14 cellular contexts compared by ENCODE assay signal in genomic region chr10:71957546-71958275, GRCh38. TPM values are rescaled to one million over a fixed set of nuclear protein-coding genes. Genes with fewer than 3 reads are reported as not detected.
DNase-seq lines count a peak whose midpoint lies in the region; ATAC-seq and TF ChIP-seq lines count a peak whose summit lies in the region.
"Had no signal": no experiment of that assay in that cellular context is flagged by ENCODE, and none has a peak within 500 bp of the region (broad histone marks: within the 10 kb centered on the region; RNA-seq: fewer than 3 reads in every experiment).

No MANE protein-coding gene starts in this region.

- H3K79me2 ChIP-seq in SK-N-SH (ENCODE audit: insufficient read depth) = no peaks in the 10 kb centered on the region

- WGBS in SK-N-SH (ENCODE audit: low lambda C conversion rate) = 70% methylated on average over 9 of the region's 9 CpGs

- H3K4me3 Mint-ChIP-seq in activated T-cell treated with anti-CD3 and anti-CD28 coated beads, Interleukin-2, amount 50 U/mL, for 4 hours = no peak overlapping the region
- H3K4me3 Mint-ChIP-seq: activated naive CD8-positive, alpha-beta T cell treated with anti-CD3 and anti-CD28 coated beads, Interleukin-2, amount 10 ng/mL, durations not matched to agents 7 days and 5 days had no signal

- no peak for ATAC-seq in SK-N-SH treated with all-trans-retinoic acid at 6 μM for 48 hours
- ATAC-seq in activated T-cell treated with anti-CD3 and anti-CD28 coated beads, Interleukin-2, amount 50 U/mL, for 4 hours = no peak
- no peak for ATAC-seq in HG03378 (IDR thresholded peaks at IDR 0.05; ENCODE audit: unreplicated experiment)

- TF ChIP-seq CTCF in SK-N-SH (IDR thresholded peaks at IDR 0.05) (peak; percentile 20; the same call in 1 of the 2 replicates), fibroblast of villous mesenchyme (IDR thresholded peaks at IDR 0.05; ENCODE audit: insufficient read depth, low read depth, low read length) (peak; percentile 14)

- H3K27me3 ChIP-seq in SK-N-SH (ENCODE audit: insufficient read depth) (no peaks in the 10 kb centered on the region), adipocyte (replicated peaks; ENCODE audit: control insufficient read depth, insufficient read depth, low read length) (no peaks in the 10 kb centered on the region)
- H3K27me3 ChIP-seq: suprapubic skin had no signal

- CTCF ChIA-PET in SK-N-SH (lab: Yijun Ruan, JAX) = interaction anchor here (0.6 to 9.3 kb wide), 17 partner anchors 10 to 379 kb away, joined by 3 to 110 read pairs (median 4); no protein-coding TSS in a partner anchor

- H3K4me3 ChIP-seq in SK-N-SH (ENCODE audit: low read depth in 2 of 2, low read length in 1 of 2) (no peak overlapping the region), adipocyte (ENCODE audit: low read length) (no peak overlapping the region), fibroblast of villous mesenchyme (ENCODE audit: low read depth, low read length) (no peak overlapping the region)
- H3K4me3 ChIP-seq: coronary artery, suprapubic skin had no signal

- H3K9me2 ChIP-seq in SK-N-SH = no peaks in the 10 kb centered on the region

- TF ChIP-seq EP300 in SK-N-SH (IDR thresholded peaks at IDR 0.05; ENCODE audit: borderline replicate concordance in 1 of 2, low read depth in 1 of 2, low read length in 1 of 2) = no peak

- H3K36me3 Mint-ChIP-seq in activated T-cell treated with anti-CD3 and anti-CD28 coated beads, Interleukin-2, amount 50 U/mL, for 4 hours (ENCODE audit: insufficient read depth) = no peaks in the 10 kb centered on the region

- H3K36me3 ChIP-seq in SK-N-SH (replicated peaks in 1 of 2; ENCODE audit: control insufficient read depth in 1 of 2, insufficient read depth in 2 of 2, low read length in 1 of 2) (no peaks in the 10 kb centered on the region), adipocyte (ENCODE audit: control insufficient read depth, insufficient read depth, low read length, severe bottlenecking) (no peaks in the 10 kb centered on the region)
- H3K36me3 ChIP-seq: suprapubic skin had no signal

- POLR2A ChIA-PET in SK-N-SH (lab: Yijun Ruan, JAX) = no interaction called here

- H3K4me1 Mint-ChIP-seq in activated T-cell treated with anti-CD3 and anti-CD28 coated beads, Interleukin-2, amount 50 U/mL, for 4 hours (ENCODE audit: low read depth) = peaks cover 3% of the 10 kb centered on the region
- H3K4me1 Mint-ChIP-seq: activated naive CD8-positive, alpha-beta T cell treated with anti-CD3 and anti-CD28 coated beads, Interleukin-2, amount 10 ng/mL, durations not matched to agents 7 days and 5 days had no signal

- H3K4me2 ChIP-seq in SK-N-SH = no peak overlapping the region

- H3F3A ChIP-seq in SK-N-SH (replicated peaks; ENCODE audit: insufficient read depth) = no peaks in the 10 kb centered on the region

- no peaks in the 10 kb centered on the region for H4K20me1 ChIP-seq in SK-N-SH (ENCODE audit: insufficient read depth)

- TF ChIP-seq RAD21 in SK-N-SH (IDR thresholded peaks at IDR 0.05; ENCODE audit: low read length) = 0 out of 2 replicates have a peak, but pooled peaks have one; percentile 4

- H2AFZ ChIP-seq in SK-N-SH (ENCODE audit: low read depth) = no peak overlapping the region

- H3K9me3 Mint-ChIP-seq in activated T-cell treated with anti-CD3 and anti-CD28 coated beads, Interleukin-2, amount 50 U/mL, for 4 hours = peaks cover 5% of the 10 kb centered on the region

- DNase-seq in SK-N-SH (no peak), adipocyte (ENCODE audit: low read depth) (peak; percentile 15), fibroblast of villous mesenchyme (ENCODE audit: low read depth) (no peak), substantia nigra (lab: John Stamatoyannopoulos, UW) (no peak), NCI-H748 (lab: John Stamatoyannopoulos, UW; ENCODE audit: unreplicated experiment) (no peak)
- DNase-seq in activated T-cell treated with anti-CD3 and anti-CD28 coated beads, Interleukin-2, amount 50 U/mL, for 4 hours = no peak
- DNase-seq: activated naive CD8-positive, alpha-beta T cell treated with anti-CD3 and anti-CD28 coated beads, Interleukin-2, amount 10 ng/mL, durations not matched to agents 7 days and 5 days; NCI-H2107; NCI-H774 had no signal

- no peak overlapping the region for H3K27ac ChIP-seq in SK-N-SH (ENCODE audit: low read depth in 2 of 2, low read length in 1 of 2)
- H3K27ac ChIP-seq in substantia nigra (ENCODE audit: low read depth, low read length, poor library complexity, severe bottlenecking) = peak overlapping the region; percentile 64
- H3K27ac ChIP-seq: 22Rv1, coronary artery, suprapubic skin had no signal

- no peaks in the 10 kb centered on the region for H3K4me1 ChIP-seq in SK-N-SH (ENCODE audit: control insufficient read depth in 1 of 2, insufficient read depth in 2 of 2, low read depth in 1 of 2, low read length in 1 of 2)
- H3K4me1 ChIP-seq in adipocyte (ENCODE audit: control insufficient read depth, insufficient read depth, low read length) = peaks cover 16% of the 10 kb centered on the region
- H3K4me1 ChIP-seq: suprapubic skin had no signal

- H3K9me3 ChIP-seq in SK-N-SH (0 out of 2 replicates have a peak, but pooled peaks cover 7% of the 10 kb centered on the region), adipocyte (ENCODE audit: control insufficient read depth, low read length) (peaks cover 6% of the 10 kb centered on the region)
- H3K9me3 ChIP-seq: suprapubic skin had no signal

- no peak overlapping the region for H3K9ac ChIP-seq in SK-N-SH
- no peak overlapping the region for H3K9ac ChIP-seq in adipocyte (ENCODE audit: low read length)

- peaks cover 14% of the 10 kb centered on the region for H3K27me3 Mint-ChIP-seq in activated T-cell treated with anti-CD3 and anti-CD28 coated beads, Interleukin-2, amount 50 U/mL, for 4 hours (ENCODE audit: low read depth)

TF ChIP-seq in SK-N-SH, 30 proteins besides CTCF, POLR2A, EP300 and RAD21 (continues in another document):
- TF ChIP-seq NRF1 (IDR thresholded peaks at IDR 0.05; ENCODE audit: low read depth, low read length) (no peak), SMC3 (IDR thresholded peaks at IDR 0.05; ENCODE audit: low read depth, low read length) (no peak), TAF1 (IDR thresholded peaks at IDR 0.05; ENCODE audit: borderline replicate concordance, low read depth, low read length) (no peak), TCF12 (IDR thresholded peaks at IDR 0.05) (no peak)

TF ChIP-seq in SK-N-SH treated with all-trans-retinoic acid at 6 μM for 48 hours, 23 proteins besides CTCF, POLR2A, EP300 and RAD21:
- no peak for TF ChIP-seq GLIS3 (CRISPR knock-in tag; IDR thresholded peaks at IDR 0.05)
- TF ChIP-seq ESRRG (CRISPR knock-in tag; IDR thresholded peaks at IDR 0.05) = no peak
- TF ChIP-seq, protein P1, sequence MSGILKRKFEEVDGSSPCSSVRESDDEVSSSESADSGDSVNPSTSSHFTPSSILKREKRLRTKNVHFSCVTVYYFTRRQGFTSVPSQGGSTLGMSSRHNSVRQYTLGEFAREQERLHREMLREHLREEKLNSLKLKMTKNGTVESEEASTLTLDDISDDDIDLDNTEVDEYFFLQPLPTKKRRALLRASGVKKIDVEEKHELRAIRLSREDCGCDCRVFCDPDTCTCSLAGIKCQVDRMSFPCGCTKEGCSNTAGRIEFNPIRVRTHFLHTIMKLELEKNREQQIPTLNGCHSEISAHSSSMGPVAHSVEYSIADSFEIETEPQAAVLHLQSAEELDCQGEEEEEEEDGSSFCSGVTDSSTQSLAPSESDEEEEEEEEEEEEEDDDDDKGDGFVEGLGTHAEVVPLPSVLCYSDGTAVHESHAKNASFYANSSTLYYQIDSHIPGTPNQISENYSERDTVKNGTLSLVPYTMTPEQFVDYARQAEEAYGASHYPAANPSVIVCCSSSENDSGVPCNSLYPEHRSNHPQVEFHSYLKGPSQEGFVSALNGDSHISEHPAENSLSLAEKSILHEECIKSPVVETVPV (CRISPR knock-in tag; IDR thresholded peaks at IDR 0.05) = no peak
- no peak for TF ChIP-seq ZNF70 (CRISPR knock-in tag; IDR thresholded peaks at IDR 0.05)
- TF ChIP-seq ISL1 (CRISPR knock-in tag; IDR thresholded peaks at IDR 0.05) = no peak
- TF ChIP-seq ZC3H10 (CRISPR knock-in tag; IDR thresholded peaks at IDR 0.05) = no peak
- TF ChIP-seq OSR1 (CRISPR knock-in tag; IDR thresholded peaks at IDR 0.05) = no peak
- TF ChIP-seq CSDC2 (CRISPR knock-in tag; IDR thresholded peaks at IDR 0.05) = no peak

RNA-seq across cellular contexts. Expression of gene CHST3, which starts 6.5 kb away (rescaled TPM):
- polyA plus RNA-seq in SK-N-SH (2012; rRNA removed) = 6.0 and 6.1 TPM in 2 replicates
- polyA plus RNA-seq in SK-N-SH (2012; cell fraction: cytosol; rRNA removed) = 4.1 and 5.6 TPM in 2 replicates
- polyA plus RNA-seq in SK-N-SH (2012; cell fraction: nucleus; rRNA removed) = 5.7 and 6.8 TPM in 2 replicates
- total RNA-seq in fibroblast of villous mesenchyme = 37.4 and 58.3 TPM in 2 replicates
- total RNA-seq in activated T-cell treated with anti-CD3 and anti-CD28 coated beads, Interleukin-2, amount 50 U/mL, for 4 hours = 1 to 10 TPM in 2 of 3 donors, under 1 TPM in 1; 0.90 to 2.0 (median 1.1) TPM
- total RNA-seq: activated naive CD8-positive, alpha-beta T cell treated with anti-CD3 and anti-CD28 coated beads, Interleukin-2, amount 10 ng/mL, durations not matched to agents 7 days and 5 days had no signal

Comparison
In these comparisons a context has a peak if more than half of its experiments do, and no peak if none do; other contexts are left out.
1. RNA of gene CHST3, which starts 6.5 kb away (total RNA-seq): 37.4 to 58.3 TPM in fibroblast of villous mesenchyme; 0.90 to 2.0 TPM in activated T-cell treated with anti-CD3 and anti-CD28 coated beads, Interleukin-2, amount 50 U/mL, for 4 hours; every median in the first group is over 10 times any median in the second.